Comparison of ENCODE assay signal across 24 cellular contexts in genomic region chr20:39878809-39879208, GRCh38.
"Had no signal": no experiment of that assay in that cellular context is flagged by ENCODE, and none has a peak within 500 bp of the region (broad histone marks: within the 10 kb centered on the region; RNA-seq: fewer than 3 reads in every experiment).

No MANE protein-coding gene starts in this region.

- DNase-seq: activated B cell treated with CpG ODN at 0.5 μM for 24 hours; activated CD4-positive, alpha-beta T cell treated with anti-CD3 and anti-CD28 coated beads, Interleukin-2, amount 10 ng/mL, durations not matched to agents 24 days and 14 days; activated CD8-positive, alpha-beta memory T cell treated with anti-CD3 and anti-CD28 coated beads, Interleukin-2, amount 50 U/mL, for 4 hours; activated CD8-positive, alpha-beta T cell treated with anti-CD3 and anti-CD28 coated beads, Interleukin-2, amount 10 ng/mL, durations not matched to agents 7 days and 5 days; activated gamma-delta T cell; activated T-cell treated with anti-CD3 and anti-CD28 coated beads, Interleukin-2, amount 50 U/mL, for 72 hours; amniotic stem cell; body of pancreas; cerebellar nuclear complex; effector memory CD4-positive, alpha-beta T cell; hippocampal formation; left ventricle myocardium inferior; naive thymus-derived CD8-positive, alpha-beta T cell; nucleus accumbens; right cardiac atrium; small intestine; T-helper 17 cell; trophoblast cell had no signal

- H3K27me3 Mint-ChIP-seq: activated B cell treated with CpG ODN at 0.5 μM for 24 hours; activated CD4-positive, alpha-beta T cell treated with anti-CD3 and anti-CD28 coated beads, Interleukin-2, amount 10 ng/mL, durations not matched to agents 24 days and 14 days; memory B cell had no signal

- H3K36me3 Mint-ChIP-seq: activated naive CD4-positive, alpha-beta T cell treated with anti-CD3 and anti-CD28 coated beads, Interleukin-2, amount 50 U/mL, for 72 hours; memory B cell had no signal

- H3K4me1 Mint-ChIP-seq: activated CD4-positive, alpha-beta T cell treated with anti-CD3 and anti-CD28 coated beads, Interleukin-2, amount 10 ng/mL, durations not matched to agents 24 days and 14 days; naive thymus-derived CD8-positive, alpha-beta T cell; T-helper 17 cell had no signal

- H3K4me1 ChIP-seq: body of pancreas, left ventricle myocardium inferior, prostate gland had no signal

- H3K27ac ChIP-seq: body of pancreas, left ventricle myocardium inferior, prostate gland, suprapubic skin had no signal

- H3K4me3 ChIP-seq: body of pancreas, left ventricle myocardium inferior, prostate gland, suprapubic skin had no signal

- H3K27ac Mint-ChIP-seq: activated B cell treated with CpG ODN at 0.5 μM for 24 hours; activated CD4-positive, alpha-beta T cell treated with anti-CD3 and anti-CD28 coated beads, Interleukin-2, amount 10 ng/mL, durations not matched to agents 24 days and 14 days; activated CD8-positive, alpha-beta T cell treated with anti-CD3 and anti-CD28 coated beads, Interleukin-2, amount 10 ng/mL, durations not matched to agents 7 days and 5 days; activated naive CD4-positive, alpha-beta T cell treated with anti-CD3 and anti-CD28 coated beads, Interleukin-2, amount 50 U/mL, for 72 hours; activated T-cell treated with anti-CD3 and anti-CD28 coated beads, Interleukin-2, amount 50 U/mL, for 72 hours; dendritic cell treated with granulocyte-macrophage colony-stimulating factor and Interleukin-4, amounts not matched to agents 40 ng/mL and 50 ng/mL, for 4 days; memory B cell; naive thymus-derived CD8-positive, alpha-beta T cell; stimulated activated naive CD8-positive, alpha-beta T cell treated with anti-CD3 and anti-CD28 coated beads, Interleukin-15, Interleukin-2, amounts not matched to agents 100 ng/mL and 50 ng/mL, for 24 hours; T-helper 17 cell had no signal

- H3K9me3 Mint-ChIP-seq: activated CD4-positive, alpha-beta T cell treated with anti-CD3 and anti-CD28 coated beads, Interleukin-2, amount 10 ng/mL, durations not matched to agents 24 days and 14 days; dendritic cell treated with granulocyte-macrophage colony-stimulating factor and Interleukin-4, amounts not matched to agents 40 ng/mL and 50 ng/mL, for 4 days; memory B cell; stimulated activated naive CD8-positive, alpha-beta T cell treated with anti-CD3 and anti-CD28 coated beads, Interleukin-15, Interleukin-2, amounts not matched to agents 100 ng/mL and 50 ng/mL, for 24 hours had no signal

- H3K36me3 ChIP-seq: left ventricle myocardium inferior, prostate gland, suprapubic skin had no signal

- H3K27me3 ChIP-seq: body of pancreas, suprapubic skin had no signal

- H3K9me3 ChIP-seq: body of pancreas, prostate gland, suprapubic skin had no signal

- H3K4me3 Mint-ChIP-seq: activated B cell treated with CpG ODN at 0.5 μM for 24 hours; activated CD4-positive, alpha-beta T cell treated with anti-CD3 and anti-CD28 coated beads, Interleukin-2, amount 10 ng/mL, durations not matched to agents 24 days and 14 days; activated CD8-positive, alpha-beta T cell treated with anti-CD3 and anti-CD28 coated beads, Interleukin-2, amount 10 ng/mL, durations not matched to agents 7 days and 5 days; activated T-cell treated with anti-CD3 and anti-CD28 coated beads, Interleukin-2, amount 50 U/mL, for 72 hours; dendritic cell treated with granulocyte-macrophage colony-stimulating factor and Interleukin-4, amounts not matched to agents 40 ng/mL and 50 ng/mL, for 4 days; memory B cell; naive thymus-derived CD8-positive, alpha-beta T cell; stimulated activated naive CD8-positive, alpha-beta T cell treated with anti-CD3 and anti-CD28 coated beads, Interleukin-15, Interleukin-2, amounts not matched to agents 100 ng/mL and 50 ng/mL, for 24 hours; T-helper 17 cell had no signal
